ENCODE assay signal across 1 cellular context in the genomic region with DNA sequence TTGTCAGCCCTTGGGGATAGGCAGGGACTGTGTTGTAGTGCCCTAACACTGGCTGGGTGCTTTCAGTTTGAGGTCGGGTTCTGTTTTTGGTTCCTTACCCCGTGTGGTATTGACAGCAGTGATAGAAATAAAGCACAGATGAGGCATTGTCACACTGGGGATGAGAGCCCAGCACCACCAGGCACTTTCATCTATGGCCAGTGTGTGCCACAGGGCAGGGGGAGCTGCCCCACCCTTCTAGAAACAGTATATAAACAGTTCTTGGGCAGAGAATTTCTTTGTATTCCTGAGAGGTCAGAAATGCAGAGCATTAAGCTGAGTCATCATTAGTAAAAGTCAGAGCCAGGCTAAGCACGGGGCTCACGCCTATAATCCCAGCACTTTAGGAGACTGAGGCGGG.
TF ChIP-seq lines count a peak whose summit lies in the region.

No MANE protein-coding gene starts in this region.

TF ChIP-seq in WTC11, 78 proteins besides CTCF, POLR2A, EP300 and RAD21:
- TF ChIP-seq, protein P1, sequence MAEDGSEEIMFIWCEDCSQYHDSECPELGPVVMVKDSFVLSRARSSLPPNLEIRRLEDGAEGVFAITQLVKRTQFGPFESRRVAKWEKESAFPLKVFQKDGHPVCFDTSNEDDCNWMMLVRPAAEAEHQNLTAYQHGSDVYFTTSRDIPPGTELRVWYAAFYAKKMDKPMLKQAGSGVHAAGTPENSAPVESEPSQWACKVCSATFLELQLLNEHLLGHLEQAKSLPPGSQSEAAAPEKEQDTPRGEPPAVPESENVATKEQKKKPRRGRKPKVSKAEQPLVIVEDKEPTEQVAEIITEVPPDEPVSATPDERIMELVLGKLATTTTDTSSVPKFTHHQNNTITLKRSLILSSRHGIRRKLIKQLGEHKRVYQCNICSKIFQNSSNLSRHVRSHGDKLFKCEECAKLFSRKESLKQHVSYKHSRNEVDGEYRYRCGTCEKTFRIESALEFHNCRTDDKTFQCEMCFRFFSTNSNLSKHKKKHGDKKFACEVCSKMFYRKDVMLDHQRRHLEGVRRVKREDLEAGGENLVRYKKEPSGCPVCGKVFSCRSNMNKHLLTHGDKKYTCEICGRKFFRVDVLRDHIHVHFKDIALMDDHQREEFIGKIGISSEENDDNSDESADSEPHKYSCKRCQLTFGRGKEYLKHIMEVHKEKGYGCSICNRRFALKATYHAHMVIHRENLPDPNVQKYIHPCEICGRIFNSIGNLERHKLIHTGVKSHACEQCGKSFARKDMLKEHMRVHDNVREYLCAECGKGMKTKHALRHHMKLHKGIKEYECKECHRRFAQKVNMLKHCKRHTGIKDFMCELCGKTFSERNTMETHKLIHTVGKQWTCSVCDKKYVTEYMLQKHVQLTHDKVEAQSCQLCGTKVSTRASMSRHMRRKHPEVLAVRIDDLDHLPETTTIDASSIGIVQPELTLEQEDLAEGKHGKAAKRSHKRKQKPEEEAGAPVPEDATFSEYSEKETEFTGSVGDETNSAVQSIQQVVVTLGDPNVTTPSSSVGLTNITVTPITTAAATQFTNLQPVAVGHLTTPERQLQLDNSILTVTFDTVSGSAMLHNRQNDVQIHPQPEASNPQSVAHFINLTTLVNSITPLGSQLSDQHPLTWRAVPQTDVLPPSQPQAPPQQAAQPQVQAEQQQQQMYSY (CRISPR knock-in tag; IDR thresholded peaks at IDR 0.05), result no peak
